3 cellular contexts compared by ENCODE assay signal in genomic region chr19:22483514-22483913, GRCh38.
A peak's percentile ranks its signal among the peaks of the same experiment; 100 is the strongest.
DNase-seq lines count a peak whose midpoint lies in the region; ATAC-seq, FAIRE-seq and TF ChIP-seq lines count a peak whose summit lies in the region.
"Not testable (repeated sequence)": the region's sequence is repeated elsewhere in the genome, so short reads cannot be mapped to it uniquely, and the experiment has no call there.

No MANE protein-coding gene starts in this region.

- H3K9me3 ChIP-seq in A549 = peaks cover 83% of the 10 kb centered on the region
- not testable (repeated sequence) for H3K9me3 ChIP-seq in HEK293 (ENCODE audit: control insufficient read depth, insufficient read depth, low read depth, low read length)

- not testable (repeated sequence) for H3K4me1 ChIP-seq in A549; HEK293 (ENCODE audit: control insufficient read depth, insufficient read depth, low read length)

- not testable (repeated sequence) for TF ChIP-seq POLR2A in A549 (IDR thresholded peaks at IDR 0.05; ENCODE audit: low read length)

- CTCF ChIA-PET in A549 (lab: Yijun Ruan, JAX); HEK293 (lab: Yijun Ruan, JAX): not testable (repeated sequence)

- TF ChIP-seq CTCF in A549 (IDR thresholded peaks at IDR 0.05); HEK293 (tag by site-specific recombination; IDR thresholded peaks at IDR 0.05): not testable (repeated sequence)

- H3K4me3 ChIP-seq in A549; HEK293 (ENCODE audit: low read depth, low read length): not testable (repeated sequence)

- WGBS in A549 (ENCODE audit: missing lambda C conversion rate) = 41% methylated on average over 7 of the region's 7 CpGs

- H3K27ac ChIP-seq in A549; HEK293 (ENCODE audit: extremely low read depth, low read depth, low read length): not testable (repeated sequence)

- FAIRE-seq in A204.1 (lab: Jason Lieb, UNC) = peak; percentile 29
- not testable (repeated sequence) for FAIRE-seq in A549 (lab: Jason Lieb, UNC)

- DNase-seq in A549 (ENCODE audit: low read depth in 1 of 2, low spot score in 1 of 2) = not testable (repeated sequence)

- H3K4me2 ChIP-seq in A549 = not testable (repeated sequence)

- not testable (repeated sequence) for TF ChIP-seq EP300 in A549 (IDR thresholded peaks at IDR 0.05)

- not testable (repeated sequence) for ATAC-seq in A549

- H3K36me3 ChIP-seq in HEK293 (ENCODE audit: control insufficient read depth in 2 of 2, insufficient read depth in 1 of 2, low read length in 2 of 2) = not testable (repeated sequence)

- TF ChIP-seq RAD21 in A549 (conservative IDR thresholded peaks at IDR 0.05 in 1 of 2, IDR thresholded peaks at IDR 0.05 in 1 of 2) = not testable (repeated sequence)

- POLR2A ChIA-PET in A549 (lab: Yijun Ruan, JAX); HEK293 (lab: Yijun Ruan, JAX): not testable (repeated sequence)

TF ChIP-seq in A549, 52 proteins besides CTCF, POLR2A, EP300 and RAD21:
- TF ChIP-seq ZC3H11A (IDR thresholded peaks at IDR 0.05) = peak; percentile 78

TF ChIP-seq in HEK293, 187 proteins besides CTCF, POLR2A, EP300 and RAD21:
- TF ChIP-seq ZNF623 (tag by site-specific recombination; IDR thresholded peaks at IDR 0.05) = 0 out of 2 replicates have a peak, but pooled peaks have one; percentile 28
- peak; percentile 13; the same call in 1 of the 2 replicates for TF ChIP-seq ZNF654 (tag by site-specific recombination; IDR thresholded peaks at IDR 0.05; ENCODE audit: low read depth)
- peak; percentile 48; the same call in 1 of the 2 replicates for TF ChIP-seq ZBTB11 (tag by site-specific recombination; conservative IDR thresholded peaks at IDR 0.05; ENCODE audit: low read depth)
- TF ChIP-seq ZNF426 (tag by site-specific recombination; IDR thresholded peaks at IDR 0.05) = peak; percentile 46
- TF ChIP-seq ZNF394 (tag by site-specific recombination; IDR thresholded peaks at IDR 0.05; ENCODE audit: borderline replicate concordance) = peak; percentile 68; the same call in 1 of the 2 replicates
- TF ChIP-seq ZBTB8A (tag by site-specific recombination; IDR thresholded peaks at IDR 0.05) = 0 out of 2 replicates have a peak, but pooled peaks have one; percentile 15
- TF ChIP-seq ZNF518A (tag by site-specific recombination; conservative IDR thresholded peaks at IDR 0.05; ENCODE audit: low read depth) = peak; percentile 59; the same call in 1 of the 2 replicates
- peak; percentile 41 for TF ChIP-seq ZNF555 (tag by site-specific recombination; conservative IDR thresholded peaks at IDR 0.05)
